ENCODE assay signal across 2 cellular contexts in the genomic region with DNA sequence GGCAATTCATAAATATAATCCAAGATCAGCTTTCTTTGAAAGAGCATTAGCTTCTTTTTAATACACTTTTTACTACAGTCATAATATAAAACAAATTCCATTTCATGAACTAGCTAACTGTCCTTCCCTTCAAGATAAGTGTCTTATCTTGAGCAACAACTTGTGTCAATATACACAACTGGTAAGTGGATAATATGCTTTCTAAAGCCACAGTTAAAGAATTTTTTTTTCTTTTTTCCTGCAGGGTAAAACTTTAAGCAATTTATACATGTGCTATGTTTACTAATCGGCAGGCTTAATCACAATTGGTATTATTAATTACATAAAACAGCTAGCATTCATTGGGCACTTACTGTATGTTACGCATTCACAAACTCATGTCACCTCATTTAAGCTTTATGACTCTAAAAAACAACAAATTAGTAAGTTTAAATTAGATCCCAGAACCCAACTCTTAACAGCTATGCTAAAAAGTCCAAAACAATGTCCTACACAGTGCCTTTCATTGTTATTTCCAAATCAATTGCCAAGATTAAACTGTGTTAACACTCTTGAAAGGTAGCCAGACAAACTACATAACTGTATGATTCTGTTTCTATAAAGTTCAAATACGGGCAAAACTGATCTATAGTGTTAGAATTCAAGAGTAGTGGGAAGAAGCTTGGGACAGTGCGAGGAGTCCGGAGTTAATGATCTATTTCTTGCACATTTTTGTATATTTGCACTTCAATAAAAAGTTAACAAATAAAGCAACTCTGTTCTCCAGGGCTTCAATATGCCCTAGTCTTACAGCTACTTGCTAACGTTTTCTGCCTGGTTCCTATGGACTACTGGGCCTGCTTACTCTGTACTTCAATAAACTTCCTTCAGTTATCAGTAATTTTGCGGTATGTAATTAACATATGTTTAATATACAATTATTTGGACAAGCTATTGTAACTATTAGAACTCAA.
TF ChIP-seq lines count a peak whose summit lies in the region.

No MANE protein-coding gene starts in this region.

TF ChIP-seq in HepG2, 621 proteins besides CTCF, POLR2A, EP300 and RAD21:
- TF ChIP-seq, protein P1, sequence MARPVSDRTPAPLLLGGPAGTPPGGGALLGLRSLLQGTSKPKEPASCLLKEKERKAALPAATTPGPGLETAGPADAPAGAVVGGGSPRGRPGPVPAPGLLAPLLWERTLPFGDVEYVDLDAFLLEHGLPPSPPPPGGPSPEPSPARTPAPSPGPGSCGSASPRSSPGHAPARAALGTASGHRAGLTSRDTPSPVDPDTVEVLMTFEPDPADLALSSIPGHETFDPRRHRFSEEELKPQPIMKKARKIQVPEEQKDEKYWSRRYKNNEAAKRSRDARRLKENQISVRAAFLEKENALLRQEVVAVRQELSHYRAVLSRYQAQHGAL (CRISPR knock-in tag; IDR thresholded peaks at IDR 0.05; ENCODE audit: not compliant biosample characterization): no peak
- TF ChIP-seq, protein P2, sequence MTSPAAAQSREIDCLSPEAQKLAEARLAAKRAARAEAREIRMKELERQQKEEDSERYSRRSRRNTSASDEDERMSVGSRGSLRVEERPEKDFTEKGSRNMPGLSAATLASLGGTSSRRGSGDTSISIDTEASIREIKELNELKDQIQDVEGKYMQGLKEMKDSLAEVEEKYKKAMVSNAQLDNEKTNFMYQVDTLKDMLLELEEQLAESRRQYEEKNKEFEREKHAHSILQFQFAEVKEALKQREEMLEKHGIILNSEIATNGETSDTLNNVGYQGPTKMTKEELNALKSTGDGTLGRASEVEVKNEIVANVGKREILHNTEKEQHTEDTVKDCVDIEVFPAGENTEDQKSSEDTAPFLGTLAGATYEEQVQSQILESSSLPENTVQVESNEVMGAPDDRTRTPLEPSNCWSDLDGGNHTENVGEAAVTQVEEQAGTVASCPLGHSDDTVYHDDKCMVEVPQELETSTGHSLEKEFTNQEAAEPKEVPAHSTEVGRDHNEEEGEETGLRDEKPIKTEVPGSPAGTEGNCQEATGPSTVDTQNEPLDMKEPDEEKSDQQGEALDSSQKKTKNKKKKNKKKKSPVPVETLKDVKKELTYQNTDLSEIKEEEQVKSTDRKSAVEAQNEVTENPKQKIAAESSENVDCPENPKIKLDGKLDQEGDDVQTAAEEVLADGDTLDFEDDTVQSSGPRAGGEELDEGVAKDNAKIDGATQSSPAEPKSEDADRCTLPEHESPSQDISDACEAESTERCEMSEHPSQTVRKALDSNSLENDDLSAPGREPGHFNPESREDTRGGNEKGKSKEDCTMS (CRISPR knock-in tag; conservative IDR thresholded peaks at IDR 0.05): no peak
- no peak for TF ChIP-seq GATAD1 (CRISPR knock-in tag; IDR thresholded peaks at IDR 0.05)
- TF ChIP-seq, protein P3, sequence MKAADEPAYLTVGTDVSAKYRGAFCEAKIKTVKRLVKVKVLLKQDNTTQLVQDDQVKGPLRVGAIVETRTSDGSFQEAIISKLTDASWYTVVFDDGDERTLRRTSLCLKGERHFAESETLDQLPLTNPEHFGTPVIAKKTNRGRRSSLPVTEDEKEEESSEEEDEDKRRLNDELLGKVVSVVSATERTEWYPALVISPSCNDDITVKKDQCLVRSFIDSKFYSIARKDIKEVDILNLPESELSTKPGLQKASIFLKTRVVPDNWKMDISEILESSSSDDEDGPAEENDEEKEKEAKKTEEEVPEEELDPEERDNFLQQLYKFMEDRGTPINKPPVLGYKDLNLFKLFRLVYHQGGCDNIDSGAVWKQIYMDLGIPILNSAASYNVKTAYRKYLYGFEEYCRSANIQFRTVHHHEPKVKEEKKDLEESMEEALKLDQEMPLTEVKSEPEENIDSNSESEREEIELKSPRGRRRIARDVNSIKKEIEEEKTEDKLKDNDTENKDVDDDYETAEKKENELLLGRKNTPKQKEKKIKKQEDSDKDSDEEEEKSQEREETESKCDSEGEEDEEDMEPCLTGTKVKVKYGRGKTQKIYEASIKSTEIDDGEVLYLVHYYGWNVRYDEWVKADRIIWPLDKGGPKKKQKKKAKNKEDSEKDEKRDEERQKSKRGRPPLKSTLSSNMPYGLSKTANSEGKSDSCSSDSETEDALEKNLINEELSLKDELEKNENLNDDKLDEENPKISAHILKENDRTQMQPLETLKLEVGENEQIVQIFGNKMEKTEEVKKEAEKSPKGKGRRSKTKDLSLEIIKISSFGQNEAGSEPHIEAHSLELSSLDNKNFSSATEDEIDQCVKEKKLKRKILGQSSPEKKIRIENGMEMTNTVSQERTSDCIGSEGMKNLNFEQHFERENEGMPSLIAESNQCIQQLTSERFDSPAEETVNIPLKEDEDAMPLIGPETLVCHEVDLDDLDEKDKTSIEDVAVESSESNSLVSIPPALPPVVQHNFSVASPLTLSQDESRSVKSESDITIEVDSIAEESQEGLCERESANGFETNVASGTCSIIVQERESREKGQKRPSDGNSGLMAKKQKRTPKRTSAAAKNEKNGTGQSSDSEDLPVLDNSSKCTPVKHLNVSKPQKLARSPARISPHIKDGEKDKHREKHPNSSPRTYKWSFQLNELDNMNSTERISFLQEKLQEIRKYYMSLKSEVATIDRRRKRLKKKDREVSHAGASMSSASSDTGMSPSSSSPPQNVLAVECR (CRISPR knock-in tag; IDR thresholded peaks at IDR 0.05; ENCODE audit: borderline replicate concordance): no peak
- TF ChIP-seq ZNF101 (CRISPR knock-in tag; IDR thresholded peaks at IDR 0.05; ENCODE audit: borderline replicate concordance, low read depth): no peak
- TF ChIP-seq SUZ12 (IDR thresholded peaks at IDR 0.05; ENCODE audit: low read depth, low read length): no peak
- no peak for TF ChIP-seq ZNF709 (CRISPR knock-in tag; IDR thresholded peaks at IDR 0.05)
- no peak for TF ChIP-seq ZNF761 (CRISPR knock-in tag; conservative IDR thresholded peaks at IDR 0.05)

TF ChIP-seq in WTC11, 78 proteins besides CTCF, POLR2A, EP300 and RAD21:
- TF ChIP-seq ETV6 (CRISPR knock-in tag; IDR thresholded peaks at IDR 0.05): no peak
- no peak for TF ChIP-seq TEAD1 (CRISPR knock-in tag; IDR thresholded peaks at IDR 0.05)
- TF ChIP-seq MYBL2 (CRISPR knock-in tag; IDR thresholded peaks at IDR 0.05): no peak
- no peak for TF ChIP-seq MXD4 (CRISPR knock-in tag; IDR thresholded peaks at IDR 0.05; ENCODE audit: borderline replicate concordance)
- TF ChIP-seq, protein P4, sequence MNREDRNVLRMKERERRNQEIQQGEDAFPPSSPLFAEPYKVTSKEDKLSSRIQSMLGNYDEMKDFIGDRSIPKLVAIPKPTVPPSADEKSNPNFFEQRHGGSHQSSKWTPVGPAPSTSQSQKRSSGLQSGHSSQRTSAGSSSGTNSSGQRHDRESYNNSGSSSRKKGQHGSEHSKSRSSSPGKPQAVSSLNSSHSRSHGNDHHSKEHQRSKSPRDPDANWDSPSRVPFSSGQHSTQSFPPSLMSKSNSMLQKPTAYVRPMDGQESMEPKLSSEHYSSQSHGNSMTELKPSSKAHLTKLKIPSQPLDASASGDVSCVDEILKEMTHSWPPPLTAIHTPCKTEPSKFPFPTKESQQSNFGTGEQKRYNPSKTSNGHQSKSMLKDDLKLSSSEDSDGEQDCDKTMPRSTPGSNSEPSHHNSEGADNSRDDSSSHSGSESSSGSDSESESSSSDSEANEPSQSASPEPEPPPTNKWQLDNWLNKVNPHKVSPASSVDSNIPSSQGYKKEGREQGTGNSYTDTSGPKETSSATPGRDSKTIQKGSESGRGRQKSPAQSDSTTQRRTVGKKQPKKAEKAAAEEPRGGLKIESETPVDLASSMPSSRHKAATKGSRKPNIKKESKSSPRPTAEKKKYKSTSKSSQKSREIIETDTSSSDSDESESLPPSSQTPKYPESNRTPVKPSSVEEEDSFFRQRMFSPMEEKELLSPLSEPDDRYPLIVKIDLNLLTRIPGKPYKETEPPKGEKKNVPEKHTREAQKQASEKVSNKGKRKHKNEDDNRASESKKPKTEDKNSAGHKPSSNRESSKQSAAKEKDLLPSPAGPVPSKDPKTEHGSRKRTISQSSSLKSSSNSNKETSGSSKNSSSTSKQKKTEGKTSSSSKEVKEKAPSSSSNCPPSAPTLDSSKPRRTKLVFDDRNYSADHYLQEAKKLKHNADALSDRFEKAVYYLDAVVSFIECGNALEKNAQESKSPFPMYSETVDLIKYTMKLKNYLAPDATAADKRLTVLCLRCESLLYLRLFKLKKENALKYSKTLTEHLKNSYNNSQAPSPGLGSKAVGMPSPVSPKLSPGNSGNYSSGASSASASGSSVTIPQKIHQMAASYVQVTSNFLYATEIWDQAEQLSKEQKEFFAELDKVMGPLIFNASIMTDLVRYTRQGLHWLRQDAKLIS (CRISPR knock-in tag; IDR thresholded peaks at IDR 0.05; ENCODE audit: borderline replicate concordance): no peak
- TF ChIP-seq NR3C1 (CRISPR knock-in tag; conservative IDR thresholded peaks at IDR 0.05; ENCODE audit: low read depth): no peak
- no peak for TF ChIP-seq EMX1 (CRISPR knock-in tag; IDR thresholded peaks at IDR 0.05)
- TF ChIP-seq NR1H2 (CRISPR knock-in tag; IDR thresholded peaks at IDR 0.05): no peak
